8 cellular contexts compared by ENCODE assay signal in genomic region chr1:6419803-6420593, GRCh38. TPM values are rescaled to one million over a fixed set of nuclear protein-coding genes. Genes with fewer than 3 reads are reported as not detected.
A peak's percentile ranks its signal among the peaks of the same experiment; 100 is the strongest.
DNase-seq lines count a peak whose midpoint lies in the region; ATAC-seq and TF ChIP-seq lines count a peak whose summit lies in the region.

TSS of gene HES2 (minus strand) at chr1:6419919. CDS start at chr1:6419820, 99 bp downstream.

- H3K27me3 ChIP-seq in GM23248 (replicated peaks; ENCODE audit: insufficient read depth): peaks cover 77% of the 10 kb centered on the region
- peaks cover 69 to 100% (median 93%) of the 10 kb centered on the region in 9 donors for H3K27me3 ChIP-seq in heart left ventricle

- TF ChIP-seq POLR2A in heart left ventricle (IDR thresholded peaks at IDR 0.05): no peak

- H3K4me3 ChIP-seq in GM23248 (peak within 1 kb of the TSS; percentile 43; the same call in 1 of the 2 replicates), heart left ventricle (peak within 1 kb of the TSS; percentile 16 to 55 (median 42))

- in situ Hi-C loops in GM23248 (cut with MboI): no loop called here

- H3K27ac ChIP-seq in GM23248 (no peak within 1 kb of the TSS), heart left ventricle (no peak within 1 kb of the TSS)

- WGBS in GM23248 (ENCODE audit: low coverage in 1 of 2, low lambda C conversion rate in 2 of 2, missing lambda C conversion rate in 2 of 2), 2 experiments: 2 to 4% methylated on average over 41 to 66 of the region's 72 CpGs
- WGBS in heart left ventricle, 4 donors: 1 to 5% (median 2%) methylated on average over 42 to 72 of the region's 72 CpGs

- H3K79me2 ChIP-seq in GM23248 (ENCODE audit: insufficient read depth): no peaks in the 10 kb centered on the region

- H3K9ac ChIP-seq in GM23248: no peak within 1 kb of the TSS

- H2AFZ ChIP-seq in GM23248: 0 out of 2 replicates have a peak within 1 kb of the TSS, but pooled peaks have one; percentile 19

- H3K27ac Mint-ChIP-seq in T-helper 17 cell: no peak within 1 kb of the TSS
- H3K27ac Mint-ChIP-seq in HFFc6: no peak within 1 kb of the TSS

- peaks cover 11% of the 10 kb centered on the region for H3K4me1 ChIP-seq in GM23248 (ENCODE audit: insufficient read depth)
- peaks cover 6 to 46% (median 37%) of the 10 kb centered on the region in 12 donors for H3K4me1 ChIP-seq in heart left ventricle

- H3K9me3 ChIP-seq in GM23248 (ENCODE audit: low read depth) (no peaks in the 10 kb centered on the region), T-helper 17 cell (ENCODE audit: control insufficient read depth, low read length, poor library complexity, severe bottlenecking) (no peaks in the 10 kb centered on the region), heart left ventricle (no peaks in the 10 kb centered on the region)

- no peak for TF ChIP-seq CTCF in heart left ventricle (IDR thresholded peaks at IDR 0.05)
- TF ChIP-seq CTCF in HFFc6 (IDR thresholded peaks at IDR 0.05): no peak

- H3K4me2 ChIP-seq in GM23248 (ENCODE audit: unreplicated experiment): peak within 1 kb of the TSS; percentile 39

- intact Hi-C loops in heart left ventricle (cut with DNase I) (no loop called here), sciatic nerve (cut with DNase I) (no loop called here)

- H3K4me3 Mint-ChIP-seq in T-helper 17 cell (peak within 1 kb of the TSS; percentile 69), HFFc6 (no peak within 1 kb of the TSS; the same call in 1 of the 2 replicates)

- ATAC-seq in T-helper 17 cell (peak; percentile 11), heart left ventricle (peak in 3 of 4 donors; percentile 33 to 46 (median 39)), sciatic nerve (peak; percentile 51), GM18868 (IDR thresholded peaks at IDR 0.05; ENCODE audit: unreplicated experiment) (no peak), GM19351 (IDR thresholded peaks at IDR 0.05; ENCODE audit: unreplicated experiment) (no peak)

- H3K9me2 ChIP-seq in GM23248 (ENCODE audit: insufficient read depth): no peaks in the 10 kb centered on the region

- H3K36me3 ChIP-seq in GM23248 (ENCODE audit: low read depth): no peaks in the 10 kb centered on the region
- no peaks in the 10 kb centered on the region for H3K36me3 ChIP-seq in heart left ventricle

- no peaks in the 10 kb centered on the region for H4K20me1 ChIP-seq in GM23248 (ENCODE audit: insufficient read depth)

- peak; percentile 48 for DNase-seq in GM23248
- DNase-seq in T-helper 17 cell: no peak
- no peak for DNase-seq in heart left ventricle
- no peak for DNase-seq in sciatic nerve (ENCODE audit: low spot score)
- DNase-seq in HFFc6: no peak
- no peak for DNase-seq in NCI-H146 (lab: John Stamatoyannopoulos, UW)

- H3K4me1 Mint-ChIP-seq in T-helper 17 cell (peaks cover 19% of the 10 kb centered on the region), HFFc6 (ENCODE audit: low read depth) (peaks cover 24% of the 10 kb centered on the region)

- H3K36me3 Mint-ChIP-seq in T-helper 17 cell (ENCODE audit: low read depth): no peaks in the 10 kb centered on the region
- H3K36me3 Mint-ChIP-seq in HFFc6 (ENCODE audit: low read depth): no peaks in the 10 kb centered on the region

- no peaks in the 10 kb centered on the region for H3K9me3 Mint-ChIP-seq in HFFc6

- H3F3A ChIP-seq in GM23248 (ENCODE audit: insufficient read depth): 0 out of 2 replicates have a peak, but pooled peaks cover 3% of the 10 kb centered on the region

- H3K27me3 Mint-ChIP-seq in T-helper 17 cell (peaks cover 52% of the 10 kb centered on the region), HFFc6 (ENCODE audit: insufficient read depth) (peaks cover 44% of the 10 kb centered on the region)

RNA-seq across cellular contexts. Expression of gene HES2, which starts in this region (rescaled TPM):
- not detected in 2 replicates for total RNA-seq in GM23248 (2014; rRNA removed; shearing (Covaris generic))
- polyA plus RNA-seq in GM23248 (2016; fragmentation: Nextera tagmentation; extraction: Ambion mirVana) (not detected in 2 replicates), heart left ventricle (under 1 TPM; 0.04 to 0.12 TPM)
- total RNA-seq in T-helper 17 cell (not detected), heart left ventricle (under 1 TPM in 1 of 9 donors, not detected in 8; 0.14 TPM), sciatic nerve (not detected)
- under 1 TPM in 4 of 6 experiments, not detected in 2; 0.14 to 0.35 (median 0.30) TPM for total RNA-seq in HFFc6 (2021; fragmentation: NEBNext Ultra II Directional; extraction: Animal tissue kit (Norgen Biotek cat#: 25700))

Comparison
In these comparisons a context has a peak if more than half of its experiments do, and no peak if none do; other contexts are left out.
1. Peak in DNase-seq, H3K4me3 ChIP-seq and H3K4me2 ChIP-seq in GM23248; RNA of the gene not detected or under 1 TPM.
2. Peak in ATAC-seq in T-helper 17 cell; RNA of the gene not detected or under 1 TPM.
3. Peak in ATAC-seq and H3K4me3 ChIP-seq in heart left ventricle; RNA of the gene not detected or under 1 TPM.
4. Peak in ATAC-seq in sciatic nerve; RNA of the gene not detected or under 1 TPM.